In genomic region chr2:216081012-216081411, GRCh38 we compare ENCODE assay signal across 1 cellular context.
TF ChIP-seq lines count a peak whose summit lies in the region.

No MANE protein-coding gene starts in this region.

TF ChIP-seq in H1, 55 proteins besides CTCF, POLR2A, EP300 and RAD21 (continued from another document):
- TF ChIP-seq HDAC2 (IDR thresholded peaks at IDR 0.05; ENCODE audit: borderline replicate concordance in 1 of 2, low read depth in 2 of 2, low read length in 2 of 2) (no peak), BCL11A (IDR thresholded peaks at IDR 0.05; ENCODE audit: low read depth in 2 of 2, low read length in 2 of 2) (no peak), CHD1 (IDR thresholded peaks at IDR 0.05; ENCODE audit: low read depth, low read length) (no peak), NRF1 (IDR thresholded peaks at IDR 0.05; ENCODE audit: low read depth, low read length) (no peak), TCF12 (IDR thresholded peaks at IDR 0.05; ENCODE audit: low read depth, low read length) (no peak), EZH2 (IDR thresholded peaks at IDR 0.05; ENCODE audit: low read depth, low read length, severe bottlenecking) (no peak), ZNF274 (IDR thresholded peaks at IDR 0.05; ENCODE audit: borderline replicate concordance, extremely low read depth, low read length) (no peak), KDM5A (IDR thresholded peaks at IDR 0.05; ENCODE audit: low read length) (no peak), CEBPB (IDR thresholded peaks at IDR 0.05; ENCODE audit: low read depth, low read length) (no peak), SP2 (IDR thresholded peaks at IDR 0.05; ENCODE audit: low read length) (no peak), ATF3 (IDR thresholded peaks at IDR 0.05; ENCODE audit: insufficient read depth, low read depth, low read length) (no peak)
